ENCODE assay signal across 14 cellular contexts in the genomic region with DNA sequence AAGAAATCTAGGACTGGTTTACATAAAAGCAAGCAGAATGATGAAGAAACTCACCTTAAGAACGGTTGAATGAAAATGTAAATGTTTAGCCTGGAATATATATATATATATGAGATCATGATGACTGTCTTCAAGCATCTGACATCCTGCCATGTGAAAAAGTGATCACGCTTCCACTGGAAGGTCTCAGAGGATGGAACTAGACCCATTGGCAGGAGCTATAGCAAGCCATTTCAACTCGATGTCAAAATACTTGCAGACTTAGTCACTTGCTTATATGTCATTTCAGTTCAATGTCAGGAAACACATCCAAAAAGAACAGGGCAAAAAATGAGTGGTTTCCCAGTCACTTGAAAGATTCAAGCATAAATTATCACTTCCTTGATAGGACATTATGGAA.
"Had no signal": no experiment of that assay in that cellular context is flagged by ENCODE, and none has a peak within 500 bp of the region (broad histone marks: within the 10 kb centered on the region; RNA-seq: fewer than 3 reads in every experiment).

No MANE protein-coding gene starts in this region.

- H3K27me3 ChIP-seq: adrenal gland, dorsolateral prefrontal cortex, gastroesophageal sphincter, sigmoid colon, testis had no signal

- H3K36me3 ChIP-seq: adrenal gland had no signal

- DNase-seq: activated CD4-positive, alpha-beta T cell treated with anti-CD3 and anti-CD28 coated beads for 4 hours; activated CD8-positive, alpha-beta memory T cell treated with anti-CD3 and anti-CD28 coated beads for 24 hours; activated naive CD4-positive, alpha-beta T cell treated with anti-CD3 and anti-CD28 coated beads, Interleukin-2, amount 10 ng/mL, durations not matched to agents 7 days and 5 days; activated T-cell treated with anti-CD3 and anti-CD28 coated beads for 4 hours; adrenal gland; cerebellar nuclear complex; dorsolateral prefrontal cortex; sigmoid colon; stimulated activated CD4-positive, alpha-beta T cell treated with anti-CD3 and anti-CD28 coated beads, Interleukin-2, amount 100 ng/mL, for 48 hours; T-helper 1 cell; testis had no signal

- H3K4me1 ChIP-seq: gastroesophageal sphincter, sigmoid colon, testis had no signal

- ATAC-seq: activated T-helper 17 cell treated with anti-CD3 and anti-CD28 coated beads, Interleukin-2, amount 50 U/mL, for 72 hours; esophagus mucosa; gastroesophageal sphincter had no signal

- H3K27ac ChIP-seq: adrenal gland, dorsolateral prefrontal cortex, gastroesophageal sphincter, sigmoid colon, testis had no signal

- H3K4me3 ChIP-seq: adrenal gland, dorsolateral prefrontal cortex, gastroesophageal sphincter, sigmoid colon, testis had no signal

- H3K9me3 ChIP-seq: sigmoid colon, testis had no signal
